ENCODE assay signal across 1 cellular context in the genomic region with DNA sequence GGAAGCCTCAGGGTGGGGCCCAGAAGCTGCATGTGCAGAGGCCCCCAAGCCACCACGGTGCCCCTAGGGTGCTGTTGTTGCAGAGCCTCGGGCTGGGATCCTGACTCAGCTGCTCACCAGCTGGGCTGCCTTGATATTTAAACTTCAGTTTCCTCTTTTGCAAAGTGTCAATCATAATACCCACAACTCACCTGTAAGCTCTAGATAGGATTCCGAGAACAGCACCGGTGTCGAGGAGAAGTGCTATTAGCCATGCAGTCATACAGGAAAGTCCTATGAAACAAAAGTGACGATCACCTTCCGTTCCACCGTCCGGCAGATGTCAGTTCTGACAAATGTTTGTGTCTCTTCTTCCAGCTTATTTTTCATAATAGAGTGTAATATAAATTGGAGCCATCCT.
TF ChIP-seq lines count a peak whose summit lies in the region.

No MANE protein-coding gene starts in this region.

TF ChIP-seq in K562, 482 proteins besides CTCF, POLR2A, EP300 and RAD21 (continued from another document and continues in another):
- TF ChIP-seq, protein P1, sequence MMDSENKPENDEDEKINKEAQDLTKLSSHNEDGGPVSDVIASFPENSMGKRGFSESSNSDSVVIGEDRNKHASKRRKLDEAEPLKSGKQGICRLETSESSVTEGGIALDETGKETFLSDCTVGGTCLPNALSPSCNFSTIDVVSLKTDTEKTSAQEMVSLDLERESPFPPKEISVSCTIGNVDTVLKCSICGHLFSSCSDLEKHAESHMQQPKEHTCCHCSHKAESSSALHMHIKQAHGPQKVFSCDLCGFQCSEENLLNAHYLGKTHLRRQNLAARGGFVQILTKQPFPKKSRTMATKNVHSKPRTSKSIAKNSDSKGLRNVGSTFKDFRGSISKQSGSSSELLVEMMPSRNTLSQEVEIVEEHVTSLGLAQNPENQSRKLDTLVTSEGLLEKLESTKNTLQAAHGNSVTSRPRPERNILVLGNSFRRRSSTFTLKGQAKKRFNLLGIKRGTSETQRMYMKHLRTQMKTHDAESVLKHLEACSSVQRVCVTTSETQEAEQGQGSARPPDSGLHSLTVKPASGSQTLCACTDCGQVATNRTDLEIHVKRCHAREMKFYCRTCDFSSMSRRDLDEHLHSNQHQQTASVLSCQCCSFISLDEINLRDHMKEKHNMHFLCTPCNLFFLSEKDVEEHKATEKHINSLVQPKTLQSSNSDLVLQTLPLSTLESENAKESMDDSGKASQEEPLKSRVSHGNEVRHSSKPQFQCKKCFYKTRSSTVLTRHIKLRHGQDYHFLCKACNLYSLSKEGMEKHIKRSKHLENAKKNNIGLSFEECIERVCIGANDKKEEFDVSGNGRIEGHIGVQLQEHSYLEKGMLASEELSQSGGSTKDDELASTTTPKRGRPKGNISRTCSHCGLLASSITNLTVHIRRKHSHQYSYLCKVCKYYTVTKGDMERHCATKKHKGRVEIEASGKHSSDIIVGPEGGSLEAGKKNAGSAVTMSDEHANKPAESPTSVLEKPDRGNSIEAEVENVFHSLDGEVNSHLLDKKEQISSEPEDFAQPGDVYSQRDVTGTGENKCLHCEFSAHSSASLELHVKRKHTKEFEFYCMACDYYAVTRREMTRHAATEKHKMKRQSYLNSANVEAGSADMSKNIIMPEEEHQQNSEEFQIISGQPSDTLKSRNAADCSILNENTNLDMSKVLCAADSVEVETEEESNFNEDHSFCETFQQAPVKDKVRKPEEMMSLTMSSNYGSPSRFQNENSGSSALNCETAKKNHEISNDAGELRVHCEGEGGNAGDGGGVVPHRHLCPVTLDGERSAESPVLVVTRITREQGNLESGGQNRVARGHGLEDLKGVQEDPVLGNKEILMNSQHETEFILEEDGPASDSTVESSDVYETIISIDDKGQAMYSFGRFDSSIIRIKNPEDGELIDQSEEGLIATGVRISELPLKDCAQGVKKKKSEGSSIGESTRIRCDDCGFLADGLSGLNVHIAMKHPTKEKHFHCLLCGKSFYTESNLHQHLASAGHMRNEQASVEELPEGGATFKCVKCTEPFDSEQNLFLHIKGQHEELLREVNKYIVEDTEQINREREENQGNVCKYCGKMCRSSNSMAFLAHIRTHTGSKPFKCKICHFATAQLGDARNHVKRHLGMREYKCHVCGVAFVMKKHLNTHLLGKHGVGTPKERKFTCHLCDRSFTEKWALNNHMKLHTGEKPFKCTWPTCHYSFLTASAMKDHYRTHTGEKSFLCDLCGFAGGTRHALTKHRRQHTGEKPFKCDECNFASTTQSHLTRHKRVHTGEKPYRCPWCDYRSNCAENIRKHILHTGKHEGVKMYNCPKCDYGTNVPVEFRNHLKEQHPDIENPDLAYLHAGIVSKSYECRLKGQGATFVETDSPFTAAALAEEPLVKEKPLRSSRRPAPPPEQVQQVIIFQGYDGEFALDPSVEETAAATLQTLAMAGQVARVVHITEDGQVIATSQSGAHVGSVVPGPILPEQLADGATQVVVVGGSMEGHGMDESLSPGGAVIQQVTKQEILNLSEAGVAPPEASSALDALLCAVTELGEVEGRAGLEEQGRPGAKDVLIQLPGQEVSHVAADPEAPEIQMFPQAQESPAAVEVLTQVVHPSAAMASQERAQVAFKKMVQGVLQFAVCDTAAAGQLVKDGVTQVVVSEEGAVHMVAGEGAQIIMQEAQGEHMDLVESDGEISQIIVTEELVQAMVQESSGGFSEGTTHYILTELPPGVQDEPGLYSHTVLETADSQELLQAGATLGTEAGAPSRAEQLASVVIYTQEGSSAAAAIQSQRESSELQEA (IDR thresholded peaks at IDR 0.05; ENCODE audit: low read depth): no peak
- no peak for TF ChIP-seq ZNF695 (CRISPR knock-in tag; IDR thresholded peaks at IDR 0.05)
- no peak for TF ChIP-seq DACH1 (IDR thresholded peaks at IDR 0.05; ENCODE audit: partially characterized antibody)
- peak; percentile 46; the same call in 1 of the 2 replicates for TF ChIP-seq STAT5A (IDR thresholded peaks at IDR 0.05; ENCODE audit: borderline replicate concordance, low read length)
- TF ChIP-seq KDM1A (IDR thresholded peaks at IDR 0.05): no peak
- TF ChIP-seq MCM2 (IDR thresholded peaks at IDR 0.05; ENCODE audit: low read depth): no peak
- TF ChIP-seq, protein P2, sequence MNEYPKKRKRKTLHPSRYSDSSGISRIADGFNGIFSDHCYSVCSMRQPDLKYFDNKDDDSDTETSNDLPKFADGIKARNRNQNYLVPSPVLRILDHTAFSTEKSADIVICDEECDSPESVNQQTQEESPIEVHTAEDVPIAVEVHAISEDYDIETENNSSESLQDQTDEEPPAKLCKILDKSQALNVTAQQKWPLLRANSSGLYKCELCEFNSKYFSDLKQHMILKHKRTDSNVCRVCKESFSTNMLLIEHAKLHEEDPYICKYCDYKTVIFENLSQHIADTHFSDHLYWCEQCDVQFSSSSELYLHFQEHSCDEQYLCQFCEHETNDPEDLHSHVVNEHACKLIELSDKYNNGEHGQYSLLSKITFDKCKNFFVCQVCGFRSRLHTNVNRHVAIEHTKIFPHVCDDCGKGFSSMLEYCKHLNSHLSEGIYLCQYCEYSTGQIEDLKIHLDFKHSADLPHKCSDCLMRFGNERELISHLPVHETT (CRISPR knock-in tag; conservative IDR thresholded peaks at IDR 0.05 in 1 of 2, IDR thresholded peaks at IDR 0.05 in 1 of 2): no peak
- TF ChIP-seq, protein P3, sequence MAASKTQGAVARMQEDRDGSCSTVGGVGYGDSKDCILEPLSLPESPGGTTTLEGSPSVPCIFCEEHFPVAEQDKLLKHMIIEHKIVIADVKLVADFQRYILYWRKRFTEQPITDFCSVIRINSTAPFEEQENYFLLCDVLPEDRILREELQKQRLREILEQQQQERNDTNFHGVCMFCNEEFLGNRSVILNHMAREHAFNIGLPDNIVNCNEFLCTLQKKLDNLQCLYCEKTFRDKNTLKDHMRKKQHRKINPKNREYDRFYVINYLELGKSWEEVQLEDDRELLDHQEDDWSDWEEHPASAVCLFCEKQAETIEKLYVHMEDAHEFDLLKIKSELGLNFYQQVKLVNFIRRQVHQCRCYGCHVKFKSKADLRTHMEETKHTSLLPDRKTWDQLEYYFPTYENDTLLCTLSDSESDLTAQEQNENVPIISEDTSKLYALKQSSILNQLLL (CRISPR knock-in tag; IDR thresholded peaks at IDR 0.05; ENCODE audit: borderline replicate concordance): no peak
- 0 out of 2 replicates have a peak, but pooled peaks have one; percentile 17 for TF ChIP-seq CTBP1 (IDR thresholded peaks at IDR 0.05; ENCODE audit: borderline replicate concordance)
- no peak for TF ChIP-seq TOE1 (IDR thresholded peaks at IDR 0.05; ENCODE audit: borderline replicate concordance)
- TF ChIP-seq TOE1 (CRISPR knock-in tag; IDR thresholded peaks at IDR 0.05; ENCODE audit: borderline replicate concordance, low read depth): no peak
- peak; percentile 61; the same call in 1 of the 2 replicates for TF ChIP-seq ARID1B (IDR thresholded peaks at IDR 0.05)
- TF ChIP-seq HNRNPUL1 (IDR thresholded peaks at IDR 0.05; ENCODE audit: low read length): no peak
- TF ChIP-seq ZNF408 (CRISPR knock-in tag; IDR thresholded peaks at IDR 0.05; ENCODE audit: low read depth): no peak
- peak; percentile 92 for TF ChIP-seq TCF3 (CRISPR knock-in tag; IDR thresholded peaks at IDR 0.05)
- TF ChIP-seq LARP7 (IDR thresholded peaks at IDR 0.05): no peak
- TF ChIP-seq ETS1 (conservative IDR thresholded peaks at IDR 0.05; ENCODE audit: control insufficient read depth, low read depth, low read length): no peak
- peak; percentile 50; the same call in 1 of the 2 replicates for TF ChIP-seq DMBX1 (CRISPR knock-in tag; IDR thresholded peaks at IDR 0.05; ENCODE audit: borderline replicate concordance)
- TF ChIP-seq HIVEP1 (CRISPR knock-in tag; IDR thresholded peaks at IDR 0.05): no peak
- TF ChIP-seq KAT8 (IDR thresholded peaks at IDR 0.05; ENCODE audit: low read depth): no peak
- TF ChIP-seq ELF1 (tag; IDR thresholded peaks at IDR 0.05): no peak
- peak; percentile 58; the same call in 1 of the 2 replicates for TF ChIP-seq TEAD4 (IDR thresholded peaks at IDR 0.05; ENCODE audit: low read length)
- no peak for TF ChIP-seq TEAD4 (CRISPR knock-in tag; IDR thresholded peaks at IDR 0.05; ENCODE audit: borderline replicate concordance)
- no peak for TF ChIP-seq ZNF436 (CRISPR knock-in tag; IDR thresholded peaks at IDR 0.05)
- no peak for TF ChIP-seq NBN (IDR thresholded peaks at IDR 0.05; ENCODE audit: low read depth)
- no peak for TF ChIP-seq HLTF (IDR thresholded peaks at IDR 0.05)
- TF ChIP-seq, protein P4, sequence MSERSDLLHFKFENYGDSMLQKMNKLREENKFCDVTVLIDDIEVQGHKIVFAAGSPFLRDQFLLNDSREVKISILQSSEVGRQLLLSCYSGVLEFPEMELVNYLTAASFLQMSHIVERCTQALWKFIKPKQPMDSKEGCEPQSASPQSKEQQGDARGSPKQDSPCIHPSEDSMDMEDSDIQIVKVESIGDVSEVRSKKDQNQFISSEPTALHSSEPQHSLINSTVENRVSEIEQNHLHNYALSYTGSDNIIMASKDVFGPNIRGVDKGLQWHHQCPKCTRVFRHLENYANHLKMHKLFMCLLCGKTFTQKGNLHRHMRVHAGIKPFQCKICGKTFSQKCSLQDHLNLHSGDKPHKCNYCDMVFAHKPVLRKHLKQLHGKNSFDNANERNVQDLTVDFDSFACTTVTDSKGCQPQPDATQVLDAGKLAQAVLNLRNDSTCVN (CRISPR knock-in tag; IDR thresholded peaks at IDR 0.05): no peak
- TF ChIP-seq PKNOX1 (IDR thresholded peaks at IDR 0.05): peak; percentile 84
- TF ChIP-seq TAL1 (IDR thresholded peaks at IDR 0.05): peak; percentile 49
- TF ChIP-seq, protein P5, sequence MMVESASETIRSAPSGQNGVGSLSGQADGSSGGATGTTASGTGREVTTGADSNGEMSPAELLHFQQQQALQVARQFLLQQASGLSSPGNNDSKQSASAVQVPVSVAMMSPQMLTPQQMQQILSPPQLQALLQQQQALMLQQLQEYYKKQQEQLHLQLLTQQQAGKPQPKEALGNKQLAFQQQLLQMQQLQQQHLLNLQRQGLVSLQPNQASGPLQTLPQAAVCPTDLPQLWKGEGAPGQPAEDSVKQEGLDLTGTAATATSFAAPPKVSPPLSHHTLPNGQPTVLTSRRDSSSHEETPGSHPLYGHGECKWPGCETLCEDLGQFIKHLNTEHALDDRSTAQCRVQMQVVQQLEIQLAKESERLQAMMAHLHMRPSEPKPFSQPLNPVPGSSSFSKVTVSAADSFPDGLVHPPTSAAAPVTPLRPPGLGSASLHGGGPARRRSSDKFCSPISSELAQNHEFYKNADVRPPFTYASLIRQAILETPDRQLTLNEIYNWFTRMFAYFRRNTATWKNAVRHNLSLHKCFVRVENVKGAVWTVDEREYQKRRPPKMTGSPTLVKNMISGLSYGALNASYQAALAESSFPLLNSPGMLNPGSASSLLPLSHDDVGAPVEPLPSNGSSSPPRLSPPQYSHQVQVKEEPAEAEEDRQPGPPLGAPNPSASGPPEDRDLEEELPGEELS (CRISPR knock-in tag; IDR thresholded peaks at IDR 0.05; ENCODE audit: borderline replicate concordance): no peak
- TF ChIP-seq ZBTB7A (IDR thresholded peaks at IDR 0.05; ENCODE audit: borderline replicate concordance, control insufficient read depth, low read depth, low read length): no peak
- peak; percentile 84 for TF ChIP-seq TFAP4 (CRISPR knock-in tag; IDR thresholded peaks at IDR 0.05; ENCODE audit: borderline replicate concordance)
- TF ChIP-seq CBFA2T3 (IDR thresholded peaks at IDR 0.05): peak; percentile 55
- no peak for TF ChIP-seq ZNF76 (CRISPR knock-in tag; IDR thresholded peaks at IDR 0.05; ENCODE audit: borderline replicate concordance)
- peak; percentile 71 for TF ChIP-seq MEIS2 (IDR thresholded peaks at IDR 0.05; ENCODE audit: partially characterized antibody)
- TF ChIP-seq ZNF263 (CRISPR knock-in tag; IDR thresholded peaks at IDR 0.05; ENCODE audit: borderline replicate concordance): no peak
- TF ChIP-seq EGR1 (conservative IDR thresholded peaks at IDR 0.05): no peak
- TF ChIP-seq, protein P6, sequence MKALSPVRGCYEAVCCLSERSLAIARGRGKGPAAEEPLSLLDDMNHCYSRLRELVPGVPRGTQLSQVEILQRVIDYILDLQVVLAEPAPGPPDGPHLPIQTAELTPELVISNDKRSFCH (CRISPR knock-in tag; IDR thresholded peaks at IDR 0.05): no peak
- TF ChIP-seq, protein P6 (tag; IDR thresholded peaks at IDR 0.05): peak; percentile 26; the same call in 1 of the 2 replicates
- no peak for TF ChIP-seq ZBED1 (IDR thresholded peaks at IDR 0.05)
